Comparison of ENCODE assay signal across 28 cellular contexts in genomic region chr13:101116826-101117225, GRCh38.
DNase-seq lines count a peak whose midpoint lies in the region; ATAC-seq and TF ChIP-seq lines count a peak whose summit lies in the region.
"Had no signal": no experiment of that assay in that cellular context is flagged by ENCODE, and none has a peak within 500 bp of the region (broad histone marks: within the 10 kb centered on the region; RNA-seq: fewer than 3 reads in every experiment).

No MANE protein-coding gene starts in this region.

- H3K27ac ChIP-seq in GM23338 (ENCODE audit: low read depth), result peak overlapping the region; percentile 41
- peak overlapping the region; percentile 77 for H3K27ac ChIP-seq in HUES64 (ENCODE audit: low read depth, low read length)
- H3K27ac ChIP-seq in endodermal cell (ENCODE audit: low read depth, low read length), result peak overlapping the region; percentile 90
- H3K27ac ChIP-seq in neural cell (ENCODE audit: low read length), result peak overlapping the region; percentile 52
- no peak overlapping the region for H3K27ac ChIP-seq in trophoblast cell (ENCODE audit: low read depth, low read length)
- H3K27ac ChIP-seq: A549, HL-60, SJSA1 had no signal

- WGBS in HUES64, result 19% methylated on average over 4 of the region's 4 CpGs
- 29 to 49% methylated on average over 4 of the region's 4 CpGs for WGBS in endodermal cell (ENCODE audit: insufficient coverage in 1 of 2, insufficient read length in 1 of 2), 2 experiments
- WGBS in trophoblast cell (ENCODE audit: extremely low coverage, insufficient coverage, insufficient read length), result no CpG with 5 or more reads among the region's 4 CpGs

- H3K27ac Mint-ChIP-seq in GM23338 (peak overlapping the region; percentile 91), endodermal cell (no peak overlapping the region), nephron progenitor cell (no peak overlapping the region)
- H3K27ac Mint-ChIP-seq: B cell; CD14-positive monocyte; CD8-positive, alpha-beta memory T cell had no signal

- H3K4ac ChIP-seq in trophoblast cell (ENCODE audit: low read depth, low read length), result no peak overlapping the region

- H3K18ac ChIP-seq in trophoblast cell (ENCODE audit: low read length), result no peak overlapping the region

- H3K27me3 Mint-ChIP-seq in GM23338 (ENCODE audit: insufficient read depth, low read depth, poor library complexity) (peaks cover 5% of the 10 kb centered on the region), endodermal cell (ENCODE audit: insufficient read depth) (no peaks in the 10 kb centered on the region), nephron progenitor cell (ENCODE audit: low read depth, poor library complexity) (no peaks in the 10 kb centered on the region)

- H3K4me1 ChIP-seq in GM23338 (ENCODE audit: insufficient read depth) (peaks cover 73% of the 10 kb centered on the region), HUES64 (ENCODE audit: insufficient read depth, low read length) (peaks cover 75% of the 10 kb centered on the region), endodermal cell (ENCODE audit: control insufficient read depth, insufficient read depth, low read length) (no peaks in the 10 kb centered on the region), trophoblast cell (ENCODE audit: control insufficient read depth in 1 of 2, insufficient read depth in 2 of 2, low read length in 2 of 2) (no peaks in the 10 kb centered on the region)
- H3K4me1 ChIP-seq: A549, SJSA1 had no signal

- no peak overlapping the region for H3K14ac ChIP-seq in trophoblast cell (ENCODE audit: low read length)

- DNase-seq in GM23338 (ENCODE audit: low spot score) (peak; percentile 46), endodermal cell (peak; percentile 59), A172 (ENCODE audit: low spot score) (no peak), trophoblast cell (no peak), nephron progenitor cell (no peak)
- DNase-seq: CD8-positive, alpha-beta memory T cell; DMS 273 treated with DMSO at 0.1 percent for 48 hours; DMS79; EL; GDM1; KG1; MG63; NCI-H1105 treated with DMSO at 0.1 percent for 48 hours; NCI-H146; NCI-H1930; NCI-H2107; NCI-H446 treated with DMSO at 0.1 percent for 48 hours; NCI-H526; Right ventricle myocardium superior; RPMI8226; T-helper 1 cell had no signal

- H2AFZ ChIP-seq in GM23338 (no peak overlapping the region), neural cell (ENCODE audit: low read depth, low read length) (no peak overlapping the region), trophoblast cell (ENCODE audit: insufficient read depth, low read length, poor library complexity) (no peak overlapping the region)

- H3K36me3 Mint-ChIP-seq in GM23338 (ENCODE audit: low read depth), result peaks cover under 1% of the 10 kb centered on the region; the same call in 2 of the 3 replicates
- no peaks in the 10 kb centered on the region for H3K36me3 Mint-ChIP-seq in endodermal cell (ENCODE audit: low read depth)
- H3K36me3 Mint-ChIP-seq in nephron progenitor cell (ENCODE audit: low read depth), result peaks cover under 1% of the 10 kb centered on the region
- H3K36me3 Mint-ChIP-seq: CD14-positive monocyte; CD8-positive, alpha-beta memory T cell had no signal

- no peak overlapping the region for H3K23ac ChIP-seq in trophoblast cell (ENCODE audit: low read length)

- H3K9me3 ChIP-seq in HUES64 (ENCODE audit: insufficient read depth, low read depth, low read length) (no peaks in the 10 kb centered on the region), endodermal cell (ENCODE audit: control insufficient read depth, low read length) (no peaks in the 10 kb centered on the region), neural cell (ENCODE audit: low read length) (no peaks in the 10 kb centered on the region), trophoblast cell (ENCODE audit: insufficient read depth, low read depth, low read length) (peaks cover 1% of the 10 kb centered on the region)
- H3K9me3 ChIP-seq: A549, MG63, SJSA1 had no signal

- H3K27me3 ChIP-seq in GM23338 (ENCODE audit: insufficient read depth), result no peaks in the 10 kb centered on the region
- H3K27me3 ChIP-seq in HUES64 (ENCODE audit: insufficient read depth, low read length), result no peaks in the 10 kb centered on the region
- no peaks in the 10 kb centered on the region for H3K27me3 ChIP-seq in endodermal cell (ENCODE audit: control insufficient read depth, insufficient read depth, low read length, poor library complexity, severe bottlenecking)
- H3K27me3 ChIP-seq in neural cell (ENCODE audit: insufficient read depth, low read depth, low read length), result no peaks in the 10 kb centered on the region
- no peaks in the 10 kb centered on the region for H3K27me3 ChIP-seq in trophoblast cell (ENCODE audit: insufficient read depth, low read length)
- H3K27me3 ChIP-seq: SJSA1 had no signal

- H3K9me3 Mint-ChIP-seq in GM23338 (no peaks in the 10 kb centered on the region; the same call in 2 of the 3 replicates), endodermal cell (no peaks in the 10 kb centered on the region), nephron progenitor cell (no peaks in the 10 kb centered on the region)
- H3K9me3 Mint-ChIP-seq: CD8-positive, alpha-beta memory T cell had no signal

- H3K79me2 ChIP-seq in GM23338 (replicated peaks; ENCODE audit: insufficient read depth) (no peaks in the 10 kb centered on the region), neural cell (replicated peaks; ENCODE audit: insufficient read depth, low read length) (no peaks in the 10 kb centered on the region), trophoblast cell (ENCODE audit: control insufficient read depth, insufficient read depth, low read length, poor library complexity) (no peaks in the 10 kb centered on the region)

- H3K36me3 ChIP-seq in GM23338 (ENCODE audit: insufficient read depth) (no peaks in the 10 kb centered on the region), HUES64 (ENCODE audit: insufficient read depth, low read length) (no peaks in the 10 kb centered on the region), endodermal cell (ENCODE audit: control insufficient read depth, insufficient read depth, low read length) (no peaks in the 10 kb centered on the region), neural cell (ENCODE audit: insufficient read depth, low read length) (no peaks in the 10 kb centered on the region), trophoblast cell (ENCODE audit: control insufficient read depth in 1 of 2, insufficient read depth in 2 of 2, low read length in 2 of 2) (no peaks in the 10 kb centered on the region)
- H3K36me3 ChIP-seq: MG63, SJSA1 had no signal

- no peaks in the 10 kb centered on the region for H3K79me1 ChIP-seq in trophoblast cell (ENCODE audit: low read length)

- TF ChIP-seq CTCF in GM23338 (conservative IDR thresholded peaks at IDR 0.05; ENCODE audit: low read depth in 2 of 2) (no peak), endodermal cell (conservative IDR thresholded peaks at IDR 0.05) (no peak), neural cell (IDR thresholded peaks at IDR 0.05; ENCODE audit: poor library complexity, severe bottlenecking) (no peak), nephron progenitor cell (IDR thresholded peaks at IDR 0.05) (no peak)

- H3F3A ChIP-seq in GM23338 (replicated peaks; ENCODE audit: low read depth) (no peaks in the 10 kb centered on the region), neural cell (ENCODE audit: insufficient read depth, low read length, poor library complexity, severe bottlenecking) (peaks cover 7% of the 10 kb centered on the region)

- no peak overlapping the region for H2BK5ac ChIP-seq in trophoblast cell (ENCODE audit: low read depth, low read length, poor library complexity)

- no peak for TF ChIP-seq EP300 in neural cell (conservative IDR thresholded peaks at IDR 0.05; ENCODE audit: poor library complexity, severe bottlenecking)

- H4K91ac ChIP-seq in trophoblast cell (ENCODE audit: low read depth, low read length), result no peak overlapping the region

- H3K4me1 Mint-ChIP-seq in GM23338, result peaks cover 79% of the 10 kb centered on the region
- peaks cover 8% of the 10 kb centered on the region for H3K4me1 Mint-ChIP-seq in endodermal cell
- H3K4me1 Mint-ChIP-seq in nephron progenitor cell, result no peaks in the 10 kb centered on the region
- H3K4me1 Mint-ChIP-seq: B cell; CD14-positive monocyte; CD8-positive, alpha-beta memory T cell had no signal

- peak overlapping the region; percentile 64 for H3K4me2 ChIP-seq in GM23338
- H3K4me2 ChIP-seq in neural cell (ENCODE audit: low read length), result no peak overlapping the region
- no peak overlapping the region for H3K4me2 ChIP-seq in trophoblast cell (ENCODE audit: low read length)
- H3K4me2 ChIP-seq: A549 had no signal

- H4K12ac ChIP-seq in trophoblast cell (ENCODE audit: low read depth, low read length), result no peak overlapping the region

- no peak overlapping the region for H2BK12ac ChIP-seq in trophoblast cell (ENCODE audit: low read length)

- no peak for TF ChIP-seq RAD21 in neural cell (conservative IDR thresholded peaks at IDR 0.05)

- H4K20me1 ChIP-seq in GM23338 (replicated peaks; ENCODE audit: insufficient read depth) (no peaks in the 10 kb centered on the region), neural cell (ENCODE audit: insufficient read depth) (no peaks in the 10 kb centered on the region)

- no peak overlapping the region for H2AK5ac ChIP-seq in trophoblast cell (ENCODE audit: low read length)

- H3K9ac ChIP-seq in HUES64 (ENCODE audit: low read depth, low read length) (no peak overlapping the region; the same call in 1 of the 2 replicates), endodermal cell (ENCODE audit: extremely low read depth, low read length, poor library complexity, severe bottlenecking) (no peak overlapping the region), neural cell (ENCODE audit: low read length) (no peak overlapping the region), trophoblast cell (ENCODE audit: low read length) (no peak overlapping the region)

- no peak overlapping the region for H4K8ac ChIP-seq in trophoblast cell (ENCODE audit: low read depth, low read length)

- H3K4me3 Mint-ChIP-seq in GM23338 (peak overlapping the region; percentile 16), endodermal cell (no peak overlapping the region), nephron progenitor cell (no peak overlapping the region)
- H3K4me3 Mint-ChIP-seq: B cell; CD14-positive monocyte; CD8-positive, alpha-beta memory T cell had no signal

- H3K4me3 ChIP-seq in GM23338, result peak overlapping the region; percentile 10; the same call in 1 of the 2 replicates
- H3K4me3 ChIP-seq in HUES64 (ENCODE audit: low read length), result no peak overlapping the region
- H3K4me3 ChIP-seq in endodermal cell (ENCODE audit: low read length), result no peak overlapping the region
- no peak overlapping the region for H3K4me3 ChIP-seq in neural cell (ENCODE audit: low read length)
- H3K4me3 ChIP-seq in trophoblast cell (ENCODE audit: low read depth, low read length), result no peak overlapping the region
- H3K4me3 ChIP-seq: A549, MG63, SJSA1 had no signal

- peak; percentile 66 for ATAC-seq in GM23338
- ATAC-seq: A549 had no signal

- H3K9me2 ChIP-seq in GM23338 (ENCODE audit: insufficient read depth) (0 out of 2 replicates have a peak, but pooled peaks cover 2% of the 10 kb centered on the region), neural cell (ENCODE audit: insufficient read depth, low read length) (no peaks in the 10 kb centered on the region)

- H2BK120ac ChIP-seq in trophoblast cell (ENCODE audit: insufficient read depth, low read length, poor library complexity), result no peak overlapping the region

TF ChIP-seq in GM23338, 12 proteins besides CTCF, POLR2A, EP300 and RAD21 (continues in another document):
- TF ChIP-seq NANOG (IDR thresholded peaks at IDR 0.05; ENCODE audit: borderline replicate concordance), result peak; percentile 66

Comparison
In these comparisons a context has a peak if more than half of its experiments do, and no peak if none do; other contexts are left out.
1. DNase-seq: peak in GM23338 (single experiment) and endodermal cell (single experiment); none in A172 (single experiment), trophoblast cell (0 of 2) and nephron progenitor cell (single experiment).